In the genomic region with DNA sequence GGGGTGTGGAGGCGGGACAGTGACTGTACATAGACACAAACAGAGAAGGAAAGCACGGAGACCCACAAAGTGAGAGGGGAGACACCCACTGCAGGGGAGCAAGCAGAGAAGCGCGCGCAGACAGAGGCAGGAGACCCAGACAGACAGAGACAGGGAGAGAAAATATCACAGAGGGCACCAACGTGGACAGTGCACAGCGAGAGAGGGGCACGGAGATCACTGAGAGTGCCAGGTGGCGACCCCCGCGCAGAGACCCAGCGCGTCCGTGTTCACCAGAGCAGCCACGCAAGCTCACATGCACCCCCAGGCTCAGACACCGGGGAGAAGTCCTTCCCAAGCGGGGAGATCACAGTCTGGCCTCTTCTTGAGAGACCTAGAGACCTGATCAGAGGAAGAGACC, we compare ENCODE assay signal across 1 cellular context.
TF ChIP-seq lines count a peak whose summit lies in the region.

No MANE protein-coding gene starts in this region.

TF ChIP-seq in IMR-90, 13 proteins besides CTCF, POLR2A, EP300 and RAD21:
- TF ChIP-seq MXI1 (IDR thresholded peaks at IDR 0.05; ENCODE audit: borderline replicate concordance, low read depth, low read length), result no peak
- no peak for TF ChIP-seq SMC3 (IDR thresholded peaks at IDR 0.05; ENCODE audit: low read depth, low read length)
- no peak for TF ChIP-seq NFE2L2 (IDR thresholded peaks at IDR 0.05; ENCODE audit: low read depth, low read length)
- TF ChIP-seq FOS (IDR thresholded peaks at IDR 0.05; ENCODE audit: low read depth, low read length), result no peak
- no peak for TF ChIP-seq MAZ (IDR thresholded peaks at IDR 0.05; ENCODE audit: borderline replicate concordance, low read depth, low read length)
TF ChIP-seq in IMR-90: peak in this region for 0.
